ENCODE assay signal across 24 cellular contexts in the genomic region with DNA sequence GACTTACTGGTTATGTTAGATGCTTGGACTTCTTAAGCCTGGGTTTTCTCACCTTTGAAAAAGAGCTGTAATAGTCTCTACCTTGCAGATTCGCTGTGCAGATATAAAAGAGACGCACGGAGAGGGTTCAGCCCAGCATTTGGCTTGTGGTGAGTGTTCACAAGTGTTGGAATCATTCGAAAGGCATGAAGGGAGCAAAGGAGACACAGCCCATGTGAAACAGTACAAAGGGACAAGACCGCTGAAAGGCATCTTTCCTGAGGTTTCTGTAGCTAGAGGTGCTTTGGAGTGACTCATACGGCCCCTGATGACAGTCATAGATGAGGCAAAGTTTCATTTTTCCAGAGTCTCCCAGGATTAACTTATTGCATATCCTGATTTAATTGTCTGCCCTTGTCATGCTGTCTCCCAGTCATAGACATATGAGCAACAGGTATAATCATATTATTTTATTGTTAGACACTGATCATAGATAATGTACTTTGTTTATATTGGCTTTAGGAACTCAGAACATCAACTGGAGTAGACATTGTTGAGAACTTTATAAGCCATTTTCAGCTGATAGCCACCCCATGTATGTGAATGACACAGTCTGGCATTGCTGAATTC.
"Had no signal": no experiment of that assay in that cellular context is flagged by ENCODE, and none has a peak within 500 bp of the region (broad histone marks: within the 10 kb centered on the region; RNA-seq: fewer than 3 reads in every experiment).

No MANE protein-coding gene starts in this region.

- H3K27ac Mint-ChIP-seq: activated naive CD4-positive, alpha-beta T cell treated with anti-CD3 and anti-CD28 coated beads, Interleukin-2, amount 50 U/mL, for 24 hours; naive B cell; neural progenitor cell; stimulated activated naive CD8-positive, alpha-beta T cell treated with anti-CD3 and anti-CD28 coated beads, Interleukin-15, Interleukin-2, amounts not matched to agents 100 ng/mL and 50 ng/mL, for 24 hours had no signal

- H3K4me3 ChIP-seq: ascending aorta, esophagus squamous epithelium, mucosa of descending colon, neural progenitor cell, psoas muscle, skin epidermis, tibial nerve, vagina had no signal

- H3K27me3 ChIP-seq: ascending aorta, neural progenitor cell, tibial nerve, vagina had no signal

- H3K4me3 Mint-ChIP-seq: activated naive CD4-positive, alpha-beta T cell treated with anti-CD3 and anti-CD28 coated beads, Interleukin-2, amount 50 U/mL, for 24 hours; naive B cell; neural progenitor cell; stimulated activated naive CD8-positive, alpha-beta T cell treated with anti-CD3 and anti-CD28 coated beads, Interleukin-15, Interleukin-2, amounts not matched to agents 100 ng/mL and 50 ng/mL, for 24 hours had no signal

- H3K9me3 Mint-ChIP-seq: activated naive CD4-positive, alpha-beta T cell treated with anti-CD3 and anti-CD28 coated beads, Interleukin-2, amount 50 U/mL, for 24 hours; neural progenitor cell had no signal

- H2AFZ ChIP-seq: neural progenitor cell had no signal

- FAIRE-seq: endothelial cell of umbilical vein had no signal

- ATAC-seq: mucosa of descending colon, psoas muscle, right cardiac atrium had no signal

- H3K36me3 Mint-ChIP-seq: activated naive CD4-positive, alpha-beta T cell treated with anti-CD3 and anti-CD28 coated beads, Interleukin-2, amount 50 U/mL, for 24 hours; naive B cell; neural progenitor cell had no signal

- H3K4me1 Mint-ChIP-seq: activated naive CD4-positive, alpha-beta T cell treated with anti-CD3 and anti-CD28 coated beads, Interleukin-2, amount 50 U/mL, for 24 hours; naive B cell had no signal

- H3K9me3 ChIP-seq: ascending aorta, esophagus squamous epithelium, mucosa of descending colon, psoas muscle, vagina had no signal

- DNase-seq: activated CD4-positive, alpha-beta T cell treated with anti-CD3 and anti-CD28 coated beads for 1 hour; activated CD8-positive, alpha-beta memory T cell treated with anti-CD3 and anti-CD28 coated beads for 24 hours; activated CD8-positive, alpha-beta memory T cell treated with anti-CD3 and anti-CD28 coated beads, Interleukin-2, amount 50 U/mL, for 48 hours; activated effector memory CD4-positive, alpha-beta T cell treated with anti-CD3 and anti-CD28 coated beads, Interleukin-2, amount 50 U/mL, for 16 hours; activated T-cell treated with anti-CD3 and anti-CD28 coated beads, Interleukin-2, amount 50 U/mL, for 48 hours; dermis blood vessel endothelial cell; effector memory CD4-positive, alpha-beta T cell; esophagus squamous epithelium; mesenchymal stem cell; mucosa of descending colon; naive B cell; psoas muscle; right cardiac atrium; stimulated activated CD4-positive, alpha-beta T cell treated with anti-CD3 and anti-CD28 coated beads, Interleukin-15, amount 100 ng/mL, for 24 hours; stimulated activated CD4-positive, alpha-beta T cell treated with anti-CD3 and anti-CD28 coated beads, Interleukin-2, amount 100 ng/mL, for 48 hours; WERI-Rb-1 had no signal

- H3K36me3 ChIP-seq: ascending aorta, esophagus squamous epithelium, neural progenitor cell, tibial nerve, vagina, WERI-Rb-1 had no signal

- H3K9ac ChIP-seq: neural progenitor cell had no signal

- H3K27ac ChIP-seq: ascending aorta, esophagus squamous epithelium, neural progenitor cell, psoas muscle, skin epidermis, tibial nerve, vagina, WERI-Rb-1 had no signal

- H3K4me1 ChIP-seq: ascending aorta, esophagus squamous epithelium, psoas muscle, tibial nerve, vagina had no signal
